In the genomic region with DNA sequence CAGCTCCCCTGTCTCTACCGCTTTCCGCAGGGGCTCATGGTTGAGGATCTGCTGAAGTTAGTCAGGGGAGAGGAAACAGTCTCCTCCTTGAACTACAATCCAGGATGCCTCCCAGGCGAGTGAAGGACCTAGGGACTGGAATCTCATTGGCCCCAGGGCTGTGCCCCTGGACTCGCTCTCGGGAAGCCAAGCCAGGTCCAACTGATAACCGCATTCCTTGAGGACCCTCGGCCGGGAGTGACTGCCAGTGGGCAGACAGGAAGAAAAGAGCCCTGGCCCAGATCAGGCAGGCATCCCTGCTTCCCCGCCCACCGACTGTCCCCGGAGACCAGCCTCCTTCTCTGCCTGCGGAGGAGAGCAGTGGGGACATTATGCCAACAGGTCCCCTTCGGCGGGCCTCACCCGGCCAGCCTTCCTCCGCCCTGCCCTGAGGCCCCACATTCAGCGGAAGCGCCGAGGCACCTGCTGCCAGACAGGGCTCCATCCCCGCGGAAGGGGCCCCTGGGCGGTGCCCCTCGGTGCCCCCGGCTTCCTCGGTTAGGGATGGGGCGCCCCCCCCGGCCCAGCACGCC, we compare ENCODE assay signal across 8 cellular contexts. TPM values are rescaled to one million over a fixed set of nuclear protein-coding genes. Genes with fewer than 3 reads are reported as not detected.
A peak's percentile ranks its signal among the peaks of the same experiment; 100 is the strongest.
DNase-seq lines count a peak whose midpoint lies in the region; ATAC-seq, FAIRE-seq and TF ChIP-seq lines count a peak whose summit lies in the region.

No MANE protein-coding gene starts in this region.

- H3K4me3 Mint-ChIP-seq in osteocyte (ENCODE audit: unreplicated experiment) = peak overlapping the region; percentile 66

- H3K4me1 ChIP-seq in RWPE2 (ENCODE audit: insufficient read depth, poor library complexity, severe bottlenecking) (peaks cover 8% of the 10 kb centered on the region), endothelial cell of umbilical vein (ENCODE audit: control insufficient read depth, extremely low read depth, insufficient read depth, low read length) (peaks cover 22% of the 10 kb centered on the region)

- peak overlapping the region; percentile 10 for H3K4me2 ChIP-seq in endothelial cell of umbilical vein (ENCODE audit: insufficient read depth, low read length)

- intact Hi-C loops in endothelial cell of umbilical vein (cut with micrococcal nuclease) = no loop called here

- no peaks in the 10 kb centered on the region for H3K79me2 ChIP-seq in endothelial cell of umbilical vein (ENCODE audit: control insufficient read depth, insufficient read depth, low read length)

- H3K9me3 Mint-ChIP-seq in osteocyte (ENCODE audit: unreplicated experiment) = no peaks in the 10 kb centered on the region

- peaks cover 18% of the 10 kb centered on the region for H3K4me1 Mint-ChIP-seq in osteocyte (ENCODE audit: unreplicated experiment)

- no peaks in the 10 kb centered on the region for H3K36me3 Mint-ChIP-seq in osteocyte (ENCODE audit: unreplicated experiment)

- H2AFZ ChIP-seq in endothelial cell of umbilical vein (ENCODE audit: low read depth, low read length) = peak overlapping the region; percentile 40

- TF ChIP-seq POLR2A in endothelial cell of umbilical vein (IDR thresholded peaks at IDR 0.05; ENCODE audit: low read depth, low read length) = no peak

- H3K4me3 ChIP-seq in RWPE2 (ENCODE audit: severe bottlenecking) (peak overlapping the region; percentile 51), endothelial cell of umbilical vein (replicated peaks in 1 of 3; ENCODE audit: insufficient read depth in 1 of 3, low read depth in 1 of 3, low read length in 3 of 3) (peak overlapping the region in 2 of 3 experiments; percentile 14 to 47)

- H3K27ac ChIP-seq in RWPE2 (ENCODE audit: poor library complexity, severe bottlenecking) = no peak overlapping the region
- H3K27ac ChIP-seq in endothelial cell of umbilical vein (ENCODE audit: insufficient read depth, low read depth, low read length) = no peak overlapping the region

- no peaks in the 10 kb centered on the region for H4K20me1 ChIP-seq in endothelial cell of umbilical vein (replicated peaks; ENCODE audit: control insufficient read depth, extremely low read depth, insufficient read depth, low read length)

- BruUV-seq in endothelial cell of umbilical vein (replicated peaks; lab: Mats Ljungman, UMichigan) = no TSS peak

- H3K36me3 ChIP-seq in RWPE2 (ENCODE audit: low read depth) (no peaks in the 10 kb centered on the region), endothelial cell of umbilical vein (ENCODE audit: control insufficient read depth in 2 of 2, extremely low read depth in 1 of 2, insufficient read depth in 2 of 2, low read length in 2 of 2) (no peaks in the 10 kb centered on the region)

- H3K27me3 ChIP-seq in RWPE2 (ENCODE audit: insufficient read depth, poor library complexity, severe bottlenecking) = no peaks in the 10 kb centered on the region
- peaks cover 17 to 33% of the 10 kb centered on the region in 2 experiments for H3K27me3 ChIP-seq in endothelial cell of umbilical vein (ENCODE audit: control insufficient read depth in 2 of 2, insufficient read depth in 2 of 2, low read length in 2 of 2)

- H3K9ac ChIP-seq in endothelial cell of umbilical vein (replicated peaks; ENCODE audit: extremely low read depth, insufficient read depth, low read length) = no peak overlapping the region

- peak; percentile 44 for DNase-seq in GM20000 (ENCODE audit: low spot score)
- no peak for DNase-seq in RWPE2 (ENCODE audit: low spot score)
- DNase-seq in endothelial cell of umbilical vein (ENCODE audit: low read depth, low spot score) = no peak
- no peak for DNase-seq in osteocyte (ENCODE audit: extremely low spot score, unreplicated experiment)
- no peak for DNase-seq in GF-D8 (lab: John Stamatoyannopoulos, UW)
- DNase-seq in NCI-H1048 (lab: John Stamatoyannopoulos, UW) = no peak

- ATAC-seq in RWPE2 (ENCODE audit: low read depth) (peak; percentile 2; the same call in 1 of the 3 replicates), HG03378 (IDR thresholded peaks at IDR 0.05; ENCODE audit: unreplicated experiment) (no peak), HG03520 (IDR thresholded peaks at IDR 0.05; ENCODE audit: unreplicated experiment) (no peak)

- dilution Hi-C loops in endothelial cell of umbilical vein (cut with MboI; ENCODE audit: extremely low pct_ligation_motif_present, low sequenced_read_pairs) = no loop called here

- CTCF ChIA-PET in endothelial cell of umbilical vein (lab: Charles Lee) = interaction anchor here (1.2 to 3.9 kb wide), 4 partner anchors 15 to 38 kb away, joined by 3 to 20 read pairs (median 9); no protein-coding TSS in a partner anchor

- TF ChIP-seq CTCF in GM20000 (IDR thresholded peaks at IDR 0.05; ENCODE audit: extremely low read depth, missing control alignments) = no peak
- no peak for TF ChIP-seq CTCF in RWPE2 (IDR thresholded peaks at IDR 0.05; ENCODE audit: poor library complexity, severe bottlenecking)
- no peak for TF ChIP-seq CTCF in endothelial cell of umbilical vein (IDR thresholded peaks at IDR 0.05; ENCODE audit: extremely low read depth in 1 of 2, insufficient read depth in 1 of 2, low read depth in 1 of 2, low read length in 2 of 2)
- no peak for TF ChIP-seq CTCF in osteocyte (IDR thresholded peaks at IDR 0.05)

- H3K9me3 ChIP-seq in RWPE2 (ENCODE audit: severe bottlenecking) (no peaks in the 10 kb centered on the region), endothelial cell of umbilical vein (replicated peaks; ENCODE audit: control insufficient read depth, insufficient read depth, low read length) (no peaks in the 10 kb centered on the region)

- POLR2A ChIA-PET in endothelial cell of umbilical vein (lab: Charles Lee) = no interaction called here

- peaks cover 36% of the 10 kb centered on the region for H3K27me3 Mint-ChIP-seq in osteocyte (ENCODE audit: unreplicated experiment)

- peak; percentile 43 for FAIRE-seq in endothelial cell of umbilical vein (lab: Jason Lieb, UNC)

- no peak overlapping the region for H3K27ac Mint-ChIP-seq in osteocyte (ENCODE audit: unreplicated experiment)

- H3K9me1 ChIP-seq in endothelial cell of umbilical vein (replicated peaks; ENCODE audit: control insufficient read depth, extremely low read depth, insufficient read depth, low read length) = no peaks in the 10 kb centered on the region

TF ChIP-seq in endothelial cell of umbilical vein, 7 proteins besides CTCF, POLR2A, EP300 and RAD21:
- TF ChIP-seq JUN (IDR thresholded peaks at IDR 0.05; ENCODE audit: borderline replicate concordance, insufficient read depth, insufficient read length, low read depth) = no peak
- TF ChIP-seq EZH2 (IDR thresholded peaks at IDR 0.05; ENCODE audit: borderline replicate concordance, low read depth, low read length, severe bottlenecking) = peak; percentile 41
- TF ChIP-seq FOS (IDR thresholded peaks at IDR 0.05; ENCODE audit: borderline replicate concordance, insufficient read depth, low read length) = no peak

RNA-seq across cellular contexts. Expression of gene LRRC75A, which starts 0.8 kb away (rescaled TPM):
- total RNA-seq in endothelial cell of umbilical vein = 2.9 and 3.7 TPM in 2 replicates
- polyA plus RNA-seq in endothelial cell of umbilical vein = 6.1 and 8.1 TPM in 2 replicates
- 4.3 and 5.4 TPM in 2 replicates for polyA plus RNA-seq in endothelial cell of umbilical vein (2011; cell fraction: cytosol; rRNA removed)
- polyA plus RNA-seq in endothelial cell of umbilical vein (2011; cell fraction: nucleus; rRNA removed) = 5.9 and 6.9 TPM in 2 replicates
- polyA plus RNA-seq in endothelial cell of umbilical vein (2012) = 1.5 and 3.1 TPM in 2 replicates
- polyA minus RNA-seq in endothelial cell of umbilical vein = 4.6 and 5.7 TPM in 2 replicates
- 0.92 TPM for polyA minus RNA-seq in endothelial cell of umbilical vein (2011; cell fraction: cytosol; rRNA and poly(A)+ RNA removed)
- polyA minus RNA-seq in endothelial cell of umbilical vein (2011; cell fraction: nucleus; rRNA and poly(A)+ RNA removed) = 3.8 and 7.3 TPM in 2 replicates
- 1.8 and 2.0 TPM in 2 replicates for total RNA-seq in osteocyte
